ENCODE assay signal across 16 cellular contexts in genomic region chr20:32035398-32035852, GRCh38. TPM values are rescaled to one million over a fixed set of nuclear protein-coding genes. Genes with fewer than 3 reads are reported as not detected.
DNase-seq lines count a peak whose midpoint lies in the region; ATAC-seq, FAIRE-seq and TF ChIP-seq lines count a peak whose summit lies in the region.
"Had no signal": no experiment of that assay in that cellular context is flagged by ENCODE, and none has a peak within 500 bp of the region (broad histone marks: within the 10 kb centered on the region; RNA-seq: fewer than 3 reads in every experiment).

No MANE protein-coding gene starts in this region.

- no peak for DNase-seq in CD14-positive monocyte (ENCODE audit: low spot score)
- DNase-seq in HL-60 (ENCODE audit: low read depth in 1 of 2, low spot score in 1 of 2), result no peak
- no peak for DNase-seq in activated B cell treated with CpG ODN at 0.5 μM for 24 hours
- DNase-seq in kidney, result no peak
- no peak for DNase-seq in NCI-H345 (lab: John Stamatoyannopoulos, UW)
- no peak for DNase-seq in stomach
- DNase-seq in activated T-cell treated with anti-CD3 and anti-CD28 coated beads, Interleukin-2, amount 50 U/mL, for 24 hours, result no peak
- DNase-seq: ACHN; Calu3; CD4-positive, alpha-beta memory T cell; NCI-H1436 treated with DMSO at 0.1 percent for 48 hours; NCI-H2081; NCI-H2227 treated with DMSO at 0.1 percent for 48 hours; NCI-H524 treated with DMSO at 0.1 percent for 48 hours; T-helper 2 cell had no signal

- ATAC-seq in activated B cell treated with CpG ODN at 0.5 μM for 24 hours (ENCODE audit: low read depth), result peak; percentile 27

- FAIRE-seq in kidney (lab: Jason Lieb, UNC), result no peak

- CTCF ChIA-PET in activated B cell treated with CpG ODN at 0.5 μM for 24 hours (lab: Charles Lee), result interaction anchor here (0.8 to 4.3 kb wide), 30 partner anchors 9 to 743 kb away, joined by 3 to 96 read pairs (median 5); partner anchors contain the start of genes HCK, PDRG1 and TM9SF4

- H3K4me1 ChIP-seq in neutrophil (ENCODE audit: control insufficient read depth in 1 of 2, insufficient read depth in 1 of 2, low read depth in 1 of 2, low read length in 1 of 2) (peaks cover 98 to 99% of the 10 kb centered on the region in 2 experiments), kidney (ENCODE audit: control insufficient read depth in 1 of 2, insufficient read depth in 1 of 2, low read depth in 1 of 2, low read length in 2 of 2) (peaks cover 4 to 9% of the 10 kb centered on the region in 2 donors), stomach (peaks cover 4 to 18% (median 12%) of the 10 kb centered on the region in 4 donors)

- H3K4me3 ChIP-seq in HL-60 (replicated peaks; ENCODE audit: insufficient read depth, low read length), result no peak overlapping the region
- H3K4me3 ChIP-seq in neutrophil (ENCODE audit: low read depth in 1 of 2, low read length in 1 of 2), result peak overlapping the region; percentile 38 to 56
- H3K4me3 ChIP-seq in kidney (ENCODE audit: low read length in 2 of 2), result no peak overlapping the region
- H3K4me3 ChIP-seq in stomach, result no peak overlapping the region

- H3K27me3 Mint-ChIP-seq in CD14-positive monocyte (ENCODE audit: low read depth in 3 of 3) (peaks cover 2 to 4% (median 2%) of the 10 kb centered on the region in 3 donors), activated B cell treated with CpG ODN at 0.5 μM for 24 hours (peaks cover 2% of the 10 kb centered on the region)
- peaks cover 58% of the 10 kb centered on the region for H3K27me3 Mint-ChIP-seq in activated T-cell treated with anti-CD3 and anti-CD28 coated beads, Interleukin-2, amount 50 U/mL, for 24 hours

- H3K27ac Mint-ChIP-seq in CD14-positive monocyte, result peak overlapping the region; percentile 96 to 100 (median 98)
- H3K27ac Mint-ChIP-seq in activated B cell treated with CpG ODN at 0.5 μM for 24 hours, result peak overlapping the region; percentile 88
- H3K27ac Mint-ChIP-seq in activated T-cell treated with anti-CD3 and anti-CD28 coated beads, Interleukin-2, amount 50 U/mL, for 24 hours, result no peak overlapping the region
- H3K27ac Mint-ChIP-seq: CD4-positive, alpha-beta memory T cell had no signal

- no peaks in the 10 kb centered on the region for H3K27me3 ChIP-seq in HL-60 (ENCODE audit: insufficient read depth, poor library complexity, severe bottlenecking)
- no peaks in the 10 kb centered on the region for H3K27me3 ChIP-seq in neutrophil
- peaks cover 0 to 74% (median 28%) of the 10 kb centered on the region in 3 donors for H3K27me3 ChIP-seq in stomach

- H3K36me3 ChIP-seq in neutrophil (no peaks in the 10 kb centered on the region), kidney (ENCODE audit: control insufficient read depth in 1 of 2, insufficient read depth in 2 of 2, low read length in 2 of 2) (no peaks in the 10 kb centered on the region), stomach (no peaks in the 10 kb centered on the region)

- TF ChIP-seq POLR2A in stomach (IDR thresholded peaks at IDR 0.05), result no peak

- peaks cover 0 to 3% of the 10 kb centered on the region in 2 donors for H3K36me3 Mint-ChIP-seq in CD14-positive monocyte
- no peaks in the 10 kb centered on the region for H3K36me3 Mint-ChIP-seq in activated B cell treated with CpG ODN at 0.5 μM for 24 hours (ENCODE audit: low read depth)
- no peaks in the 10 kb centered on the region for H3K36me3 Mint-ChIP-seq in activated T-cell treated with anti-CD3 and anti-CD28 coated beads, Interleukin-2, amount 50 U/mL, for 24 hours (ENCODE audit: low read depth)
- H3K36me3 Mint-ChIP-seq: CD4-positive, alpha-beta memory T cell had no signal

- H3K9me3 Mint-ChIP-seq in CD14-positive monocyte (peaks cover 3 to 10% (median 6%) of the 10 kb centered on the region in 7 donors), activated B cell treated with CpG ODN at 0.5 μM for 24 hours (peaks cover 3% of the 10 kb centered on the region)
- H3K9me3 Mint-ChIP-seq in activated T-cell treated with anti-CD3 and anti-CD28 coated beads, Interleukin-2, amount 50 U/mL, for 24 hours, result no peaks in the 10 kb centered on the region
- H3K9me3 Mint-ChIP-seq: CD4-positive, alpha-beta memory T cell had no signal

- H3K4me1 Mint-ChIP-seq in CD14-positive monocyte (peaks cover 89% of the 10 kb centered on the region), activated B cell treated with CpG ODN at 0.5 μM for 24 hours (peaks cover 73% of the 10 kb centered on the region)
- peaks cover 3% of the 10 kb centered on the region for H3K4me1 Mint-ChIP-seq in activated T-cell treated with anti-CD3 and anti-CD28 coated beads, Interleukin-2, amount 50 U/mL, for 24 hours (ENCODE audit: low read depth)
- H3K4me1 Mint-ChIP-seq: CD4-positive, alpha-beta memory T cell had no signal

- H3K4me3 Mint-ChIP-seq in CD14-positive monocyte (peak overlapping the region in 1 of 2 donors; percentile 81), activated B cell treated with CpG ODN at 0.5 μM for 24 hours (peak overlapping the region; percentile 72)
- no peak overlapping the region for H3K4me3 Mint-ChIP-seq in activated T-cell treated with anti-CD3 and anti-CD28 coated beads, Interleukin-2, amount 50 U/mL, for 24 hours
- H3K4me3 Mint-ChIP-seq: CD4-positive, alpha-beta memory T cell had no signal

- H3K27ac ChIP-seq in HL-60 (replicated peaks) (peak overlapping the region; percentile 83), neutrophil (peak overlapping the region; percentile 99), kidney (ENCODE audit: low read depth in 2 of 2, low read length in 2 of 2) (no peak overlapping the region), stomach (peak overlapping the region in 1 of 5 donors; percentile 52)

- TF ChIP-seq CTCF in CD14-positive monocyte (IDR thresholded peaks at IDR 0.05) (peak; percentile 14), HL-60 (IDR thresholded peaks at IDR 0.05; ENCODE audit: insufficient read depth, low read length) (no peak), activated B cell treated with CpG ODN at 0.5 μM for 24 hours (IDR thresholded peaks at IDR 0.05) (no peak), neutrophil (IDR thresholded peaks at IDR 0.05) (no peak), kidney (IDR thresholded peaks at IDR 0.05; ENCODE audit: borderline replicate concordance, extremely low read depth, insufficient read depth) (no peak), stomach (IDR thresholded peaks at IDR 0.05) (no peak)

- POLR2A ChIA-PET in activated B cell treated with CpG ODN at 0.5 μM for 24 hours (lab: Charles Lee), result interaction anchor here (0.9 to 11.3 kb wide), 13 partner anchors 19 to 322 kb away, joined by 3 to 453 read pairs (median 4); partner anchors contain the start of genes ASXL1 and HCK

- TF ChIP-seq EP300 in stomach (IDR thresholded peaks at IDR 0.05), result no peak

- intact Hi-C loops in CD14-positive monocyte (cut with micrococcal nuclease) (loop anchor here (5.0 to 10.0 kb wide), 2 partner anchors 37 to 211 kb away; no protein-coding TSS in a partner anchor), activated B cell treated with CpG ODN at 0.5 μM for 24 hours (cut with micrococcal nuclease) (loop anchor here (1.0 to 5.0 kb wide), 3 partner anchors 27 to 172 kb away; partner anchors contain the start of genes PLAGL2 and POFUT1), kidney (cut with DNase I) (no loop called here), stomach (cut with DNase I; ENCODE audit: low total_unique reads) (no loop called here)

- 76 to 84% (median 80%) methylated on average over 10 of the region's 10 CpGs for WGBS in stomach, 5 donors

- H3K9ac ChIP-seq in kidney (ENCODE audit: low read length in 2 of 2), result no peak overlapping the region

- H3K9me3 ChIP-seq in neutrophil (no peaks in the 10 kb centered on the region), kidney (ENCODE audit: control insufficient read depth in 1 of 2, low read length in 2 of 2) (no peaks in the 10 kb centered on the region), stomach (no peaks in the 10 kb centered on the region)

RNA-seq across cellular contexts. Expression of gene HCK, which starts 16.6 kb away (rescaled TPM):
- polyA plus RNA-seq in CD14-positive monocyte, result 100 to 1,000 TPM; 526 to 688 TPM
- total RNA-seq in activated B cell treated with CpG ODN at 0.5 μM for 24 hours, result 183 TPM in 2 replicates
- 24.0 TPM for total RNA-seq in kidney
- 3.9 TPM for polyA plus RNA-seq in kidney (ENCODE audit: insufficient read depth, low read depth, low replicate concordance)
- total RNA-seq in stomach, result 1 to 10 TPM in 4 of 5 donors, not detected in 1; 1.3 to 6.8 (median 3.3) TPM
- 10 to 100 TPM in 2 of 3 donors, 1 to 10 TPM in 1; 4.4 to 14.7 (median 10.4) TPM for polyA plus RNA-seq in stomach
- total RNA-seq: Calu3 had no signal

RNA-seq across cellular contexts. Expression of gene CCM2L, which starts 25.2 kb away (rescaled TPM):
- not detected for polyA plus RNA-seq in CD14-positive monocyte
- 0.11 and 0.20 TPM in 2 replicates for total RNA-seq in activated B cell treated with CpG ODN at 0.5 μM for 24 hours
- total RNA-seq in kidney, result 13.8 TPM
- polyA plus RNA-seq in kidney (ENCODE audit: insufficient read depth, low read depth, low replicate concordance), result 9.9 TPM
- 1 to 10 TPM in 1 of 5 donors, under 1 TPM in 2, not detected in 2; 0.45 to 4.4 (median 0.72) TPM for total RNA-seq in stomach
- 1 to 10 TPM; 1.9 to 2.7 (median 2.3) TPM for polyA plus RNA-seq in stomach
- total RNA-seq: Calu3; CD4-positive, alpha-beta memory T cell had no signal
- polyA plus RNA-seq: CD4-positive, alpha-beta memory T cell had no signal

Comparison
In these comparisons a context has a peak if more than half of its experiments do, and no peak if none do; other contexts are left out.
1. H3K27ac ChIP-seq: peak in HL-60 (single experiment) and neutrophil (single experiment); none in kidney (0 of 2).
2. H3K4me3 ChIP-seq: peak in neutrophil (2 of 2); none in HL-60 (single experiment), kidney (0 of 2) and stomach (0 of 4).
3. intact Hi-C loops: an anchor here in CD14-positive monocyte (5.0 to 10.0 kb wide) and activated B cell treated with CpG ODN at 0.5 μM for 24 hours (1.0 to 5.0 kb wide); none called in kidney and stomach.